ENCODE assay signal across 16 cellular contexts in the genomic region with DNA sequence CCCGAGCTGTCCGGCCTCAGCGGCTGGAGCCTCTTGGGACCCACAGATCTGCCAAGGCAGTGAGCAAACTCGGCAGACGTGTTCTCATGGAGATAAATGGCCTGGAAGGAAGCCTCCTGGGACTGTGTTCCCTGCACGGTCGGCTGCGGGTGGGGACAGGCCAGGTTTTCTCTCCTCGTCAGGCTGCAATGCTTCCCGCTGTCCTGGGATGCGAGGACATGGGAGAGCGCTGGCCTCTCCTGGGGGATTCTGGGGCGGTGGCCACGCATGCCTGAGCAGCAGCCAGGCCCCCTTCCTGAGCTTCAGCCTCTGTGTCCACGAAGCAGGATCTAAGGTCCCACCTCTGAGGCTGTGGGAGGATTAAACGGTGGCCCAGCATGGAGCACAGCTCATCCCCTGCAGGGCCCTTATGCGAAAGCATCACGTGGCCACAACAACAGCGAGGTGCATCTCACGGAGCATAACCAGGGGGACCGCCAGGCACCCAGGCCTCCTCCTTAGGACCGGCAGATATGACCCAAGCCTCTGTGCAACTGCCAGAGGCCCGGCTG. TPM values are rescaled to one million over a fixed set of nuclear protein-coding genes. Genes with fewer than 3 reads are reported as not detected.
A peak's percentile ranks its signal among the peaks of the same experiment; 100 is the strongest.
DNase-seq lines count a peak whose midpoint lies in the region; ATAC-seq and TF ChIP-seq lines count a peak whose summit lies in the region.
"Had no signal": no experiment of that assay in that cellular context is flagged by ENCODE, and none has a peak within 500 bp of the region (broad histone marks: within the 10 kb centered on the region; RNA-seq: fewer than 3 reads in every experiment).

No MANE protein-coding gene starts in this region.

- DNase-seq in activated CD8-positive, alpha-beta memory T cell treated with anti-CD3 and anti-CD28 coated beads, Interleukin-2, amount 10 ng/mL, durations not matched to agents 7 days and 5 days, result no peak
- DNase-seq in activated CD8-positive, alpha-beta memory T cell treated with anti-CD3 and anti-CD28 coated beads, Interleukin-2, amount 50 U/mL, for 4 hours, result no peak
- DNase-seq in DND-41 (no peak), chondrocyte (ENCODE audit: low spot score) (peak; percentile 66), nephron progenitor cell (peak; percentile 46), immature natural killer cell (no peak)
- no peak for DNase-seq in stimulated activated CD4-positive, alpha-beta T cell treated with anti-CD3 and anti-CD28 coated beads, Interleukin-4, amount 100 ng/mL, for 4 hours
- DNase-seq: EL, Karpas-422, MM.1S, NCI-H1105 treated with DMSO at 0.1 percent for 48 hours, NCI-H2029, NCI-H524 had no signal

- TF ChIP-seq CTCF in DND-41 (IDR thresholded peaks at IDR 0.05; ENCODE audit: borderline replicate concordance, extremely low read depth, low read length, poor library complexity, severe bottlenecking), result no peak
- TF ChIP-seq CTCF in chondrocyte (IDR thresholded peaks at IDR 0.05), result no peak
- no peak for TF ChIP-seq CTCF in nephron progenitor cell (IDR thresholded peaks at IDR 0.05)

- peaks cover 3% of the 10 kb centered on the region for H3K9me3 Mint-ChIP-seq in activated CD8-positive, alpha-beta memory T cell treated with anti-CD3 and anti-CD28 coated beads, Interleukin-2, amount 10 ng/mL, durations not matched to agents 7 days and 5 days (ENCODE audit: low read depth)
- H3K9me3 Mint-ChIP-seq in chondrocyte (ENCODE audit: low read depth) (no peaks in the 10 kb centered on the region), nephron progenitor cell (peaks cover 3% of the 10 kb centered on the region), immature natural killer cell (peaks cover 0 to 2% (median 0%) of the 10 kb centered on the region in 6 donors)

- no peaks in the 10 kb centered on the region for H3K27me3 ChIP-seq in DND-41 (ENCODE audit: insufficient read depth, low read length, poor library complexity)
- H3K27me3 ChIP-seq: BLaER1 treated with 17β-estradiol and CSF1 and Interleukin-3, amounts not matched to agents 10 nM and 100 nM had no signal

- H3K36me3 ChIP-seq in DND-41 (ENCODE audit: insufficient read depth, low read length), result peaks cover 66% of the 10 kb centered on the region

- H3K9me3 ChIP-seq in DND-41 (ENCODE audit: insufficient read depth, low read length, severe bottlenecking), result no peaks in the 10 kb centered on the region

- no peak overlapping the region for H3K27ac Mint-ChIP-seq in activated CD8-positive, alpha-beta memory T cell treated with anti-CD3 and anti-CD28 coated beads, Interleukin-2, amount 10 ng/mL, durations not matched to agents 7 days and 5 days
- H3K27ac Mint-ChIP-seq in chondrocyte (ENCODE audit: unreplicated experiment), result no peak overlapping the region
- H3K27ac Mint-ChIP-seq in nephron progenitor cell, result no peak overlapping the region
- peak overlapping the region in 1 of 6 donors; percentile 54 for H3K27ac Mint-ChIP-seq in immature natural killer cell

- peaks cover under 1% of the 10 kb centered on the region for H4K20me1 ChIP-seq in DND-41 (ENCODE audit: insufficient read depth, low read length)

- H3K4me1 Mint-ChIP-seq in activated CD8-positive, alpha-beta memory T cell treated with anti-CD3 and anti-CD28 coated beads, Interleukin-2, amount 10 ng/mL, durations not matched to agents 7 days and 5 days, result no peaks in the 10 kb centered on the region
- peaks cover 4% of the 10 kb centered on the region for H3K4me1 Mint-ChIP-seq in chondrocyte (ENCODE audit: low read depth)
- H3K4me1 Mint-ChIP-seq in nephron progenitor cell, result peaks cover 19% of the 10 kb centered on the region
- H3K4me1 Mint-ChIP-seq in immature natural killer cell, result peaks cover 0 to 5% of the 10 kb centered on the region in 2 donors

- H3K4me1 ChIP-seq in DND-41 (ENCODE audit: insufficient read depth, low read length), result no peaks in the 10 kb centered on the region

- H3K4me2 ChIP-seq in DND-41 (ENCODE audit: insufficient read depth, low read length), result no peak overlapping the region
- H3K4me2 ChIP-seq: BLaER1 treated with 17β-estradiol and CSF1 and Interleukin-3, amounts not matched to agents 10 nM and 100 nM had no signal

- no peak overlapping the region for H3K4me3 ChIP-seq in DND-41 (ENCODE audit: low read depth in 1 of 2, low read length in 2 of 2)
- H3K4me3 ChIP-seq: BLaER1 treated with 17β-estradiol and CSF1 and Interleukin-3, amounts not matched to agents 10 nM and 100 nM had no signal

- H3K9ac ChIP-seq in DND-41 (ENCODE audit: low read depth, low read length), result no peak overlapping the region
- H3K9ac ChIP-seq: BLaER1 treated with 17β-estradiol and CSF1 and Interleukin-3, amounts not matched to agents 10 nM and 100 nM had no signal

- no peak overlapping the region for H2AFZ ChIP-seq in DND-41 (ENCODE audit: low read depth, low read length)

- peak; percentile 20 for ATAC-seq in activated CD8-positive, alpha-beta memory T cell treated with anti-CD3 and anti-CD28 coated beads, Interleukin-2, amount 10 ng/mL, durations not matched to agents 7 days and 5 days
- ATAC-seq in DND-41 (ENCODE audit: insufficient read depth, low read depth) (0 out of 3 replicates have a peak, but pooled peaks have one; percentile 14), GM21529 (IDR thresholded peaks at IDR 0.05; ENCODE audit: unreplicated experiment) (no peak)

- no peak overlapping the region for H3K4me3 Mint-ChIP-seq in activated CD8-positive, alpha-beta memory T cell treated with anti-CD3 and anti-CD28 coated beads, Interleukin-2, amount 10 ng/mL, durations not matched to agents 7 days and 5 days
- no peak overlapping the region for H3K4me3 Mint-ChIP-seq in chondrocyte (ENCODE audit: unreplicated experiment)
- H3K4me3 Mint-ChIP-seq in nephron progenitor cell, result no peak overlapping the region
- no peak overlapping the region for H3K4me3 Mint-ChIP-seq in immature natural killer cell

- peaks cover 19% of the 10 kb centered on the region for H3K36me3 Mint-ChIP-seq in activated CD8-positive, alpha-beta memory T cell treated with anti-CD3 and anti-CD28 coated beads, Interleukin-2, amount 10 ng/mL, durations not matched to agents 7 days and 5 days
- H3K36me3 Mint-ChIP-seq in chondrocyte (ENCODE audit: low read depth) (peaks cover 32% of the 10 kb centered on the region), nephron progenitor cell (ENCODE audit: low read depth) (peaks cover 32% of the 10 kb centered on the region), immature natural killer cell (peaks cover 15 to 45% (median 21%) of the 10 kb centered on the region in 3 donors)

- no peaks in the 10 kb centered on the region for H3K79me2 ChIP-seq in DND-41 (ENCODE audit: insufficient read depth, low read length)

- H3K27me3 Mint-ChIP-seq in activated CD8-positive, alpha-beta memory T cell treated with anti-CD3 and anti-CD28 coated beads, Interleukin-2, amount 10 ng/mL, durations not matched to agents 7 days and 5 days, result no peaks in the 10 kb centered on the region
- H3K27me3 Mint-ChIP-seq in chondrocyte (ENCODE audit: low read depth) (no peaks in the 10 kb centered on the region), nephron progenitor cell (ENCODE audit: low read depth, poor library complexity) (peaks cover 9% of the 10 kb centered on the region), immature natural killer cell (ENCODE audit: low read depth in 3 of 3) (peaks cover 25 to 55% (median 48%) of the 10 kb centered on the region in 3 donors)

- CTCF ChIA-PET in activated CD8-positive, alpha-beta memory T cell treated with anti-CD3 and anti-CD28 coated beads, Interleukin-2, amount 10 ng/mL, durations not matched to agents 7 days and 5 days (lab: Charles Lee), result no interaction called here

- H3K27ac ChIP-seq in DND-41 (ENCODE audit: low read length), result no peak overlapping the region
- H3K27ac ChIP-seq: 22Rv1; BLaER1 treated with 17β-estradiol and CSF1 and Interleukin-3, amounts not matched to agents 10 nM and 100 nM had no signal

RNA-seq across cellular contexts. Expression of a gene that starts 21.2 kb away (rescaled TPM):
- 1 to 10 TPM in 1 of 2 experiments, under 1 TPM in 1; 0.37 to 2.3 TPM for total RNA-seq in activated CD8-positive, alpha-beta memory T cell treated with anti-CD3 and anti-CD28 coated beads, Interleukin-2, amount 10 ng/mL, durations not matched to agents 7 days and 5 days
- total RNA-seq in chondrocyte, result 1.7 to 2.2 TPM (median 2.0 TPM) in 3 replicates
- 1 to 10 TPM in 1 of 3 donors, under 1 TPM in 1, not detected in 1; 0.07 to 1.1 TPM for polyA plus RNA-seq in immature natural killer cell

Comparison
In these comparisons a context has a peak if more than half of its experiments do, and no peak if none do; other contexts are left out.
1. DNase-seq: peak in chondrocyte (single experiment) and nephron progenitor cell (single experiment); none in activated CD8-positive, alpha-beta memory T cell treated with anti-CD3 and anti-CD28 coated beads, Interleukin-2, amount 10 ng/mL, durations not matched to agents 7 days and 5 days (single experiment), activated CD8-positive, alpha-beta memory T cell treated with anti-CD3 and anti-CD28 coated beads, Interleukin-2, amount 50 U/mL, for 4 hours (single experiment), DND-41 (single experiment), immature natural killer cell (0 of 3) and stimulated activated CD4-positive, alpha-beta T cell treated with anti-CD3 and anti-CD28 coated beads, Interleukin-4, amount 100 ng/mL, for 4 hours (0 of 2).